ENCODE assay signal across 10 cellular contexts in the genomic region with DNA sequence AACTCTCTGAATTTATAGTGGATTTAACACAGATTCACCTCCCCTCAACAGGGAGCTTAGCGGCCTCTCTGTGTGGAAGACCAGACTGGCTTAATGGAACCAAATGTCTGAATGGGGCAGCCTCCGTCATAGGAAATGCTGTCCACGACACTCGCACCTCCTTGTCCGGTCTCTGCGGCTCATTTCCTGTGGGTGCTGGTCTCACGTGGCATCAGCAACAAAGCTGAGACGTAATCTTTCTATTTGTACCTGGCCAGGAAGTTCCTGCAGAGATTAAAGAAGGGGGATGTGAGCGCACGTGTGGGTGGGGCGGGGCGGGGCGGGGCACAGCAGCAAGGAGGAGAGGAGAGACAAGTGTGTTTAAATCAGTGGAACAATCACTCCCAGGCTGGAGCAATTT.
DNase-seq lines count a peak whose midpoint lies in the region; ATAC-seq lines count a peak whose summit lies in the region.
"Had no signal": no experiment of that assay in that cellular context is flagged by ENCODE, and none has a peak within 500 bp of the region (broad histone marks: within the 10 kb centered on the region; RNA-seq: fewer than 3 reads in every experiment).

No MANE protein-coding gene starts in this region.

- no peaks in the 10 kb centered on the region for H4K20me1 ChIP-seq in GM23248 (ENCODE audit: insufficient read depth)

- H3K36me3 ChIP-seq in neuronal stem cell (replicated peaks in 1 of 2; ENCODE audit: control insufficient read depth in 2 of 2, insufficient read depth in 2 of 2, low read length in 2 of 2) (no peaks in the 10 kb centered on the region), GM23248 (ENCODE audit: low read depth) (no peaks in the 10 kb centered on the region)
- H3K36me3 ChIP-seq: SJSA1 had no signal

- H3K27ac ChIP-seq in neuronal stem cell (replicated peaks; ENCODE audit: low read length) (no peak overlapping the region), GM23248 (no peak overlapping the region)
- H3K27ac ChIP-seq: SJSA1 had no signal

- in situ Hi-C loops in GM23248 (cut with MboI), result no loop called here

- peaks cover 7% of the 10 kb centered on the region in 2 donors for H3K4me1 Mint-ChIP-seq in immature natural killer cell

- H3K14ac ChIP-seq in neuronal stem cell (ENCODE audit: low read length), result no peak overlapping the region

- no peak overlapping the region for H4K91ac ChIP-seq in neuronal stem cell (ENCODE audit: low read depth, low read length, poor library complexity)

- H3F3A ChIP-seq in GM23248 (ENCODE audit: insufficient read depth), result no peaks in the 10 kb centered on the region

- H3K4ac ChIP-seq in neuronal stem cell (ENCODE audit: low read length), result no peak overlapping the region

- no peak overlapping the region for H2BK5ac ChIP-seq in neuronal stem cell (ENCODE audit: low read length)

- ATAC-seq in GM18502 (IDR thresholded peaks at IDR 0.05; ENCODE audit: poor library complexity, unreplicated experiment), result peak; percentile 72

- no peak overlapping the region for H2BK120ac ChIP-seq in neuronal stem cell (ENCODE audit: low read depth, low read length)

- H4K8ac ChIP-seq in neuronal stem cell (ENCODE audit: low read depth, low read length), result no peak overlapping the region

- no peak overlapping the region for H2BK12ac ChIP-seq in neuronal stem cell (ENCODE audit: low read length)

- H2AK5ac ChIP-seq in neuronal stem cell (ENCODE audit: low read depth, low read length), result no peak overlapping the region

- no peaks in the 10 kb centered on the region for H3K9me3 ChIP-seq in neuronal stem cell (replicated peaks in 1 of 2; ENCODE audit: control insufficient read depth in 2 of 2, insufficient read depth in 1 of 2, low read depth in 1 of 2, low read length in 2 of 2)
- no peaks in the 10 kb centered on the region for H3K9me3 ChIP-seq in GM23248 (ENCODE audit: low read depth)
- H3K9me3 ChIP-seq: SJSA1 had no signal

- H3K9ac ChIP-seq in neuronal stem cell (ENCODE audit: low read depth, low read length, poor library complexity) (no peak overlapping the region), GM23248 (no peak overlapping the region)

- H3K23ac ChIP-seq in neuronal stem cell (ENCODE audit: low read depth, low read length, poor library complexity), result no peak overlapping the region

- H3K9me3 Mint-ChIP-seq in immature natural killer cell, result peaks cover 0 to 23% (median under 1%) of the 10 kb centered on the region in 6 donors

- H3K27me3 ChIP-seq in neuronal stem cell (ENCODE audit: control insufficient read depth in 3 of 3, insufficient read depth in 3 of 3, low read depth in 1 of 3, low read length in 3 of 3), result no peaks in the 10 kb centered on the region
- no peaks in the 10 kb centered on the region for H3K27me3 ChIP-seq in GM23248 (replicated peaks; ENCODE audit: insufficient read depth)
- H3K27me3 ChIP-seq: SJSA1 had no signal

- peak overlapping the region in 1 of 6 donors; percentile 72 for H3K27ac Mint-ChIP-seq in immature natural killer cell

- H2AFZ ChIP-seq in neuronal stem cell (ENCODE audit: low read length) (no peak overlapping the region), GM23248 (no peak overlapping the region)

- WGBS in neuronal stem cell (ENCODE audit: extremely low coverage in 2 of 2, insufficient read length in 2 of 2, insufficient replicate concordance in 1 of 2), 2 donors, result no CpG with 5 or more reads among the region's 13 CpGs
- WGBS in GM23248 (ENCODE audit: low coverage in 1 of 2, low lambda C conversion rate in 2 of 2, missing lambda C conversion rate in 2 of 2), 2 experiments, result 26 to 30% methylated on average over 9 to 13 of the region's 13 CpGs

- no peaks in the 10 kb centered on the region for H3K79me2 ChIP-seq in GM23248 (ENCODE audit: insufficient read depth)

- H3K36me3 Mint-ChIP-seq in immature natural killer cell, result no peaks in the 10 kb centered on the region

- no peak overlapping the region for H2BK15ac ChIP-seq in neuronal stem cell (ENCODE audit: low read length)

- DNase-seq in AG20443 (ENCODE audit: low spot score) (peak; percentile 11), UCSD-AML1 (lab: John Stamatoyannopoulos, UW; ENCODE audit: unreplicated experiment) (peak; percentile 9), immature natural killer cell (peak in 2 of 3 donors; percentile 7 to 42), neuronal stem cell (ENCODE audit: low spot score) (no peak), GM23248 (no peak), NOMO-1 (lab: John Stamatoyannopoulos, UW; ENCODE audit: unreplicated experiment in 2 of 2) (no peak)
- DNase-seq in effector CD4-positive, alpha-beta T cell, result no peak
- DNase-seq: GOT3 had no signal

- H3K18ac ChIP-seq in neuronal stem cell (ENCODE audit: low read length), result no peak overlapping the region

- H3K4me3 Mint-ChIP-seq in immature natural killer cell, result peak overlapping the region in 1 of 5 donors; percentile 68

- no peaks in the 10 kb centered on the region for H3K9me2 ChIP-seq in GM23248 (ENCODE audit: insufficient read depth)

- H3K4me3 ChIP-seq in neuronal stem cell (ENCODE audit: low read length in 2 of 2), result no peak overlapping the region
- H3K4me3 ChIP-seq in GM23248, result no peak overlapping the region
- H3K4me3 ChIP-seq: SJSA1 had no signal

- H3K27me3 Mint-ChIP-seq in immature natural killer cell (ENCODE audit: low read depth in 3 of 3), result peaks cover 0 to under 1% (median 0%) of the 10 kb centered on the region in 3 donors

- H3K4me1 ChIP-seq in neuronal stem cell (ENCODE audit: control insufficient read depth in 2 of 2, insufficient read depth in 1 of 2, low read depth in 1 of 2, low read length in 2 of 2) (peaks cover 0 to 2% of the 10 kb centered on the region in 2 donors), GM23248 (ENCODE audit: insufficient read depth) (no peaks in the 10 kb centered on the region)
- H3K4me1 ChIP-seq: SJSA1 had no signal

- H3K4me2 ChIP-seq in neuronal stem cell (ENCODE audit: insufficient read depth, low read length, poor library complexity, severe bottlenecking) (no peak overlapping the region), GM23248 (ENCODE audit: unreplicated experiment) (no peak overlapping the region)

- no peaks in the 10 kb centered on the region for H3K79me1 ChIP-seq in neuronal stem cell (ENCODE audit: low read depth, low read length)

Comparison
In these comparisons a context has a peak if more than half of its experiments do, and no peak if none do; other contexts are left out.
1. DNase-seq: peak in AG20443 (single experiment), UCSD-AML1 (single experiment) and immature natural killer cell (2 of 3); none in neuronal stem cell (single experiment), GM23248 (single experiment), NOMO-1 (0 of 2) and effector CD4-positive, alpha-beta T cell (single experiment).